Comparison of ENCODE assay signal across 8 cellular contexts in genomic region chr2:3605013-3605961, GRCh38. TPM values are rescaled to one million over a fixed set of nuclear protein-coding genes. Genes with fewer than 3 reads are reported as not detected.
DNase-seq lines count a peak whose midpoint lies in the region; TF ChIP-seq lines count a peak whose summit lies in the region.
"Had no signal": no experiment of that assay in that cellular context is flagged by ENCODE, and none has a peak within 500 bp of the region (broad histone marks: within the 10 kb centered on the region; RNA-seq: fewer than 3 reads in every experiment).

No MANE protein-coding gene starts in this region.

- no peak overlapping the region for H3K27ac Mint-ChIP-seq in T-helper 1 cell treated with Interleukin-12 subunit alpha and Interleukin-12 subunit beta and Interleukin-4 antibody, amounts not matched to agents 30 μg/mL and 1 μg/mL, for 36 hours

- no peak for TF ChIP-seq CTCF in esophagus muscularis mucosa (IDR thresholded peaks at IDR 0.05)
- TF ChIP-seq CTCF in uterus (IDR thresholded peaks at IDR 0.05) = no peak

- intact Hi-C loops in esophagus muscularis mucosa (cut with DNase I) (no loop called here), uterus (cut with DNase I; ENCODE audit: low total_unique reads) (no loop called here)

- H3K36me3 ChIP-seq in esophagus muscularis mucosa (no peaks in the 10 kb centered on the region), uterus (no peaks in the 10 kb centered on the region)
- H3K36me3 ChIP-seq: gastrocnemius medialis had no signal

- peaks cover 2% of the 10 kb centered on the region for H3K4me1 Mint-ChIP-seq in T-helper 1 cell treated with Interleukin-12 subunit alpha and Interleukin-12 subunit beta and Interleukin-4 antibody, amounts not matched to agents 30 μg/mL and 1 μg/mL, for 36 hours (ENCODE audit: low read depth)

- H3K4me1 ChIP-seq in esophagus muscularis mucosa (peaks cover 0 to 13% (median 0%) of the 10 kb centered on the region in 4 donors), uterus (no peaks in the 10 kb centered on the region)
- H3K4me1 ChIP-seq: gastrocnemius medialis had no signal

- DNase-seq in NCI-H146 (lab: John Stamatoyannopoulos, UW) (peak; percentile 88), esophagus muscularis mucosa (ENCODE audit: extremely low spot score) (peak; percentile 81), uterus (no peak), KG1 (lab: John Stamatoyannopoulos, UW) (no peak)
- DNase-seq in stimulated activated naive CD4-positive, alpha-beta T cell (lab: John Stamatoyannopoulos, UW) = peak in 4 of 6 experiments; percentile 7 to 66 (median 59)

- no peak for TF ChIP-seq EP300 in esophagus muscularis mucosa (IDR thresholded peaks at IDR 0.05)

- 56% methylated on average over 22 of the region's 43 CpGs for WGBS in esophagus muscularis mucosa

- no peaks in the 10 kb centered on the region for H3K36me3 Mint-ChIP-seq in T-helper 1 cell treated with Interleukin-12 subunit alpha and Interleukin-12 subunit beta and Interleukin-4 antibody, amounts not matched to agents 30 μg/mL and 1 μg/mL, for 36 hours (ENCODE audit: low read depth)

- no peaks in the 10 kb centered on the region for H3K9me3 Mint-ChIP-seq in T-helper 1 cell treated with Interleukin-12 subunit alpha and Interleukin-12 subunit beta and Interleukin-4 antibody, amounts not matched to agents 30 μg/mL and 1 μg/mL, for 36 hours

- TF ChIP-seq POLR2A in GM19099 (IDR thresholded peaks at IDR 0.05; ENCODE audit: extremely low read depth, insufficient read length, low read depth) = peak; percentile 45
- TF ChIP-seq POLR2A in esophagus muscularis mucosa (IDR thresholded peaks at IDR 0.05; ENCODE audit: low read depth) = no peak
- no peak for TF ChIP-seq POLR2A in uterus (IDR thresholded peaks at IDR 0.05)

- H3K27me3 ChIP-seq in esophagus muscularis mucosa = no peaks in the 10 kb centered on the region
- no peaks in the 10 kb centered on the region for H3K27me3 ChIP-seq in uterus

- H3K4me3 ChIP-seq in esophagus muscularis mucosa (no peak overlapping the region), uterus (no peak overlapping the region)
- H3K4me3 ChIP-seq: gastrocnemius medialis had no signal

- H3K9me3 ChIP-seq in esophagus muscularis mucosa = no peaks in the 10 kb centered on the region
- H3K9me3 ChIP-seq in uterus = no peaks in the 10 kb centered on the region
- H3K9me3 ChIP-seq: gastrocnemius medialis had no signal

- no peaks in the 10 kb centered on the region for H3K27me3 Mint-ChIP-seq in T-helper 1 cell treated with Interleukin-12 subunit alpha and Interleukin-12 subunit beta and Interleukin-4 antibody, amounts not matched to agents 30 μg/mL and 1 μg/mL, for 36 hours (ENCODE audit: low read depth)

- H3K4me3 Mint-ChIP-seq in T-helper 1 cell treated with Interleukin-12 subunit alpha and Interleukin-12 subunit beta and Interleukin-4 antibody, amounts not matched to agents 30 μg/mL and 1 μg/mL, for 36 hours = peak overlapping the region; percentile 7

- peak overlapping the region in 1 of 4 donors; percentile 41 for H3K27ac ChIP-seq in esophagus muscularis mucosa (replicated peaks in 1 of 4)
- no peak overlapping the region for H3K27ac ChIP-seq in uterus
- H3K27ac ChIP-seq: gastrocnemius medialis had no signal

RNA-seq across cellular contexts. Expression of gene COLEC11, which starts 10.4 kb away (rescaled TPM):
- total RNA-seq in esophagus muscularis mucosa (10 to 100 TPM in 1 of 4 donors, 1 to 10 TPM in 3; 2.1 to 19.1 (median 6.6) TPM), uterus (under 1 TPM in 2 of 4 donors, not detected in 2; 0.37 to 0.55 TPM)

RNA-seq across cellular contexts. Expression of gene RPS7, which starts 30.2 kb away (rescaled TPM):
- total RNA-seq in esophagus muscularis mucosa = 1,000 to 10,000 TPM in 3 of 4 donors, 100 to 1,000 TPM in 1; 950 to 4,390 (median 2,121) TPM
- 1,000 to 10,000 TPM; 1,483 to 9,424 (median 4,498) TPM for total RNA-seq in uterus

RNA-seq across cellular contexts. Expression of gene RNASEH1, which starts 47.2 kb away (rescaled TPM):
- total RNA-seq in esophagus muscularis mucosa (10 to 100 TPM; 30.2 to 36.5 (median 34.5) TPM), uterus (10 to 100 TPM in 3 of 4 donors, 1 to 10 TPM in 1; 4.1 to 28.6 (median 15.2) TPM)

RNA-seq across cellular contexts. Expression of gene ALLC, which starts 52.7 kb away (rescaled TPM):
- not detected for total RNA-seq in esophagus muscularis mucosa
- not detected for total RNA-seq in uterus
- total RNA-seq: gastrocnemius medialis had no signal

Comparison
In these comparisons a context has a peak if more than half of its experiments do, and no peak if none do; other contexts are left out.
1. DNase-seq: peak in NCI-H146 (single experiment), esophagus muscularis mucosa (single experiment) and stimulated activated naive CD4-positive, alpha-beta T cell (4 of 6); none in uterus (0 of 2) and KG1 (single experiment).